Comparison of ENCODE assay signal across 18 cellular contexts in the genomic region with DNA sequence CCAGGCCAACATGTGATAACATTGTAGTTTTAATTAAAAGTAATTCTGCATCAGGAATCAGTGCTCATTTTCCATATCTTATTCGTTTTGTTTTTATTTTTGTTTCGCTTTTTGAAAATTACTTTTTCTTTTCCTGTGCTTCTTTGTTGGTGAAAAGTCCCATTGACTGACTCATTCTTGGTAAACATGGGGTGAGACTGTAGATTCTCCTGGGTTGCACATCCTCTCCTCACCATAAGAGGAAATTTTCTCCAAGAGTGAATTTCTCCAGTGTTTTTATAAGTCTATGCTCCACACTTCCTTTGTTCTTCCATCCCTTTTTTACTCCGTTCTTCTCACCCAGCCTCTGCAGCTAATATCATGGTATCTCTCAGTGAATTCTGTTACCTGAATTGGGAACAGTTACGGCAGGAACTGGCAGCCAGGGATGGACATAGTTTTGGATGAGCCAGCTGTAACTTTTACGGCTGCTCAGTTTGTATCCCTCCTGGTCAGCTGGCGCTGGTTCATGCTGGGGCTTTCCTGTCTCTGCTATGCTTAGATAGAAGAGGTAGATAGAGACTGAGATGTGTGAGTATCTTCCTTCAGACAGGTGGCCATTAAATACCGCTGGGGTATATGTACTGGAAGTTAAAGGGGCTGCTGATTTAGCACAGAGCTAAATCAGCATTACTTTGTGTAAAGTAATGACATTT.
"Had no signal": no experiment of that assay in that cellular context is flagged by ENCODE, and none has a peak within 500 bp of the region (broad histone marks: within the 10 kb centered on the region; RNA-seq: fewer than 3 reads in every experiment).

No MANE protein-coding gene starts in this region.

- H3K4me3 ChIP-seq: dorsolateral prefrontal cortex, esophagus squamous epithelium, left lung, right lobe of liver, tibial nerve had no signal

- H3K27me3 Mint-ChIP-seq: activated CD4-positive, alpha-beta memory T cell treated with anti-CD3 and anti-CD28 coated beads for 36 hours; activated naive CD4-positive, alpha-beta T cell treated with anti-CD3 and anti-CD28 coated beads, Interleukin-2, amount 10 ng/mL, durations not matched to agents 7 days and 5 days; memory B cell; natural killer cell treated with Interleukin-12 subunit alpha and Interleukin-12 subunit beta and Interleukin-15 and Interleukin-18, amount 100 ng/mL, for 72 hours; progenitor cell of endocrine pancreas; stimulated activated memory B cell treated with anti-CD40 and anti-IgM and Interleukin-4, amounts not matched to agents 10 μg/mL and 1 μg/mL and 100 μg/mL, for 72 hours had no signal

- H3K4me3 Mint-ChIP-seq: activated CD4-positive, alpha-beta memory T cell treated with anti-CD3 and anti-CD28 coated beads for 36 hours; activated naive CD4-positive, alpha-beta T cell treated with anti-CD3 and anti-CD28 coated beads, Interleukin-2, amount 10 ng/mL, durations not matched to agents 7 days and 5 days; memory B cell; natural killer cell treated with Interleukin-12 subunit alpha and Interleukin-12 subunit beta and Interleukin-15 and Interleukin-18, amount 100 ng/mL, for 72 hours; stimulated activated memory B cell treated with anti-CD40 and anti-IgM and Interleukin-4, amounts not matched to agents 10 μg/mL and 1 μg/mL and 100 μg/mL, for 72 hours; T-helper 2 cell treated with Interferon-gamma antibody and Interleukin-4, amounts not matched to agents 5 μg/mL and 100 μg/mL, for 36 hours had no signal

- DNase-seq: activated CD4-positive, alpha-beta memory T cell treated with anti-CD3 and anti-CD28 coated beads for 36 hours; activated CD8-positive, alpha-beta memory T cell treated with anti-CD3 and anti-CD28 coated beads, Interleukin-2, amount 50 U/mL, for 4 hours; activated naive CD4-positive, alpha-beta T cell treated with anti-CD3 and anti-CD28 coated beads, Interleukin-2, amount 10 ng/mL, durations not matched to agents 7 days and 5 days; brain microvascular endothelial cell; cerebellar nuclear complex; dorsolateral prefrontal cortex; esophagus squamous epithelium; foreskin fibroblast; left lung; nucleus accumbens; right lobe of liver; SW 1271 had no signal

- ATAC-seq: natural killer cell treated with Interleukin-12 subunit alpha and Interleukin-12 subunit beta and Interleukin-15 and Interleukin-18, amount 100 ng/mL, for 72 hours; stimulated activated memory B cell treated with anti-CD40 and anti-IgM and Interleukin-4, amounts not matched to agents 10 μg/mL and 1 μg/mL and 100 μg/mL, for 72 hours had no signal

- H3K9me3 Mint-ChIP-seq: activated CD4-positive, alpha-beta memory T cell treated with anti-CD3 and anti-CD28 coated beads for 36 hours; activated naive CD4-positive, alpha-beta T cell treated with anti-CD3 and anti-CD28 coated beads, Interleukin-2, amount 10 ng/mL, durations not matched to agents 7 days and 5 days; memory B cell; natural killer cell treated with Interleukin-12 subunit alpha and Interleukin-12 subunit beta and Interleukin-15 and Interleukin-18, amount 100 ng/mL, for 72 hours; stimulated activated memory B cell treated with anti-CD40 and anti-IgM and Interleukin-4, amounts not matched to agents 10 μg/mL and 1 μg/mL and 100 μg/mL, for 72 hours; T-helper 2 cell treated with Interferon-gamma antibody and Interleukin-4, amounts not matched to agents 5 μg/mL and 100 μg/mL, for 36 hours had no signal

- H3K4me1 Mint-ChIP-seq: activated naive CD4-positive, alpha-beta T cell treated with anti-CD3 and anti-CD28 coated beads, Interleukin-2, amount 10 ng/mL, durations not matched to agents 7 days and 5 days had no signal

- H3K27ac Mint-ChIP-seq: activated CD4-positive, alpha-beta memory T cell treated with anti-CD3 and anti-CD28 coated beads for 36 hours; activated naive CD4-positive, alpha-beta T cell treated with anti-CD3 and anti-CD28 coated beads, Interleukin-2, amount 10 ng/mL, durations not matched to agents 7 days and 5 days; memory B cell; natural killer cell treated with Interleukin-12 subunit alpha and Interleukin-12 subunit beta and Interleukin-15 and Interleukin-18, amount 100 ng/mL, for 72 hours; progenitor cell of endocrine pancreas; stimulated activated memory B cell treated with anti-CD40 and anti-IgM and Interleukin-4, amounts not matched to agents 10 μg/mL and 1 μg/mL and 100 μg/mL, for 72 hours; T-helper 2 cell treated with Interferon-gamma antibody and Interleukin-4, amounts not matched to agents 5 μg/mL and 100 μg/mL, for 36 hours had no signal
